ENCODE assay signal across 38 cellular contexts in genomic region chr17:58253082-58253481, GRCh38. TPM values are rescaled to one million over a fixed set of nuclear protein-coding genes. Genes with fewer than 3 reads are reported as not detected.
"Had no signal": no experiment of that assay in that cellular context is flagged by ENCODE, and none has a peak within 500 bp of the region (broad histone marks: within the 10 kb centered on the region; RNA-seq: fewer than 3 reads in every experiment).

No MANE protein-coding gene starts in this region.

- H3K9me3 ChIP-seq: MG63 had no signal

- H3K4me3 ChIP-seq: MG63 had no signal

- H3K36me3 ChIP-seq: MG63 had no signal

- DNase-seq: Karpas-422, Kasumi-1, MG63, MM.1S, MV-4-11, NCI-H1048, NCI-H1092, NCI-H1092 treated with DMSO at 0.1 percent for 48 hours, NCI-H1105, NCI-H1105 treated with DMSO at 0.1 percent for 48 hours, NCI-H1417, NCI-H1417 treated with DMSO at 0.1 percent for 48 hours, NCI-H1436, NCI-H1436 treated with DMSO at 0.1 percent for 48 hours, NCI-H146, NCI-H1694, NCI-H1694 treated with DMSO at 0.1 percent for 48 hours, NCI-H187, NCI-H187 treated with DMSO at 0.1 percent for 48 hours, NCI-H1930, NCI-H2029, NCI-H2029 treated with DMSO at 0.1 percent for 48 hours, NCI-H2081, NCI-H2081 treated with DMSO at 0.1 percent for 48 hours, NCI-H2107, NCI-H2171, NCI-H2171 treated with DMSO at 0.1 percent for 48 hours, NCI-H2227 treated with DMSO at 0.1 percent for 48 hours, NCI-H226, NCI-H345, NCI-H446, NCI-H446 treated with DMSO at 0.1 percent for 48 hours, NCI-H510A, NCI-H510A treated with DMSO at 0.1 percent for 48 hours had no signal

RNA-seq across cellular contexts. Expression of gene LPO, which starts 14.7 kb away (rescaled TPM):
- total RNA-seq: LHCN-M2, M059J, MCF 10A had no signal

RNA-seq across cellular contexts. Expression of gene MPO, which starts 27.7 kb away (rescaled TPM):
- total RNA-seq: LHCN-M2, M059J, NCI-H460 had no signal
